ENCODE assay signal across 8 cellular contexts in genomic region chr4:81504685-81505598, GRCh38. TPM values are rescaled to one million over a fixed set of nuclear protein-coding genes. Genes with fewer than 3 reads are reported as not detected.
DNase-seq lines count a peak whose midpoint lies in the region; ATAC-seq lines count a peak whose summit lies in the region.

No MANE protein-coding gene starts in this region.

- DNase-seq in C1 segment of cervical spinal cord (lab: John Stamatoyannopoulos, UW) = peak in 10 of 14 donors; percentile 17 to 44 (median 29)
- DNase-seq in activated naive CD8-positive, alpha-beta T cell treated with anti-CD3 and anti-CD28 coated beads for 36 hours = peak; percentile 55
- DNase-seq in mucosa of gallbladder (ENCODE audit: low spot score) = peak; percentile 70
- DNase-seq in stimulated activated naive CD8-positive, alpha-beta T cell treated with anti-CD3 and anti-CD28 coated beads, Interleukin-15, Interleukin-2, amounts not matched to agents 100 U/mL and 50 U/mL, for 24 hours = peak; percentile 63
- no peak for DNase-seq in cerebellar cortex (ENCODE audit: low spot score)
- DNase-seq in NCI-H69 (lab: John Stamatoyannopoulos, UW) = no peak

- H3K4me1 Mint-ChIP-seq in T-helper 1 cell treated with Interleukin-12 subunit alpha and Interleukin-12 subunit beta and Interleukin-4 antibody, amounts not matched to agents 30 μg/mL and 1 μg/mL, for 36 hours (ENCODE audit: low read depth) = peaks cover 20% of the 10 kb centered on the region
- peaks cover 50% of the 10 kb centered on the region for H3K4me1 Mint-ChIP-seq in activated naive CD8-positive, alpha-beta T cell treated with anti-CD3 and anti-CD28 coated beads for 36 hours

- H3K36me3 Mint-ChIP-seq in T-helper 1 cell treated with Interleukin-12 subunit alpha and Interleukin-12 subunit beta and Interleukin-4 antibody, amounts not matched to agents 30 μg/mL and 1 μg/mL, for 36 hours (ENCODE audit: low read depth) = no peaks in the 10 kb centered on the region
- H3K36me3 Mint-ChIP-seq in activated naive CD8-positive, alpha-beta T cell treated with anti-CD3 and anti-CD28 coated beads for 36 hours = no peaks in the 10 kb centered on the region

- no peaks in the 10 kb centered on the region for H3K9me3 Mint-ChIP-seq in T-helper 1 cell treated with Interleukin-12 subunit alpha and Interleukin-12 subunit beta and Interleukin-4 antibody, amounts not matched to agents 30 μg/mL and 1 μg/mL, for 36 hours
- no peaks in the 10 kb centered on the region for H3K9me3 Mint-ChIP-seq in activated naive CD8-positive, alpha-beta T cell treated with anti-CD3 and anti-CD28 coated beads for 36 hours

- H3K27ac Mint-ChIP-seq in T-helper 1 cell treated with Interleukin-12 subunit alpha and Interleukin-12 subunit beta and Interleukin-4 antibody, amounts not matched to agents 30 μg/mL and 1 μg/mL, for 36 hours = peak overlapping the region; percentile 67
- H3K27ac Mint-ChIP-seq in activated naive CD8-positive, alpha-beta T cell treated with anti-CD3 and anti-CD28 coated beads for 36 hours = peak overlapping the region; percentile 67

- H3K27me3 Mint-ChIP-seq in T-helper 1 cell treated with Interleukin-12 subunit alpha and Interleukin-12 subunit beta and Interleukin-4 antibody, amounts not matched to agents 30 μg/mL and 1 μg/mL, for 36 hours (ENCODE audit: low read depth) = peaks cover 15% of the 10 kb centered on the region
- no peaks in the 10 kb centered on the region for H3K27me3 Mint-ChIP-seq in activated naive CD8-positive, alpha-beta T cell treated with anti-CD3 and anti-CD28 coated beads for 36 hours

- peak; percentile 43 for ATAC-seq in HG02588 (IDR thresholded peaks at IDR 0.05; ENCODE audit: unreplicated experiment)
- ATAC-seq in stimulated activated naive CD8-positive, alpha-beta T cell treated with anti-CD3 and anti-CD28 coated beads, Interleukin-15, Interleukin-2, amounts not matched to agents 100 U/mL and 50 U/mL, for 24 hours = peak; percentile 44

- H3K4me3 Mint-ChIP-seq in T-helper 1 cell treated with Interleukin-12 subunit alpha and Interleukin-12 subunit beta and Interleukin-4 antibody, amounts not matched to agents 30 μg/mL and 1 μg/mL, for 36 hours = peak overlapping the region; percentile 66
- peak overlapping the region; percentile 44 for H3K4me3 Mint-ChIP-seq in activated naive CD8-positive, alpha-beta T cell treated with anti-CD3 and anti-CD28 coated beads for 36 hours

RNA-seq across cellular contexts. Expression of gene RASGEF1B, which starts 33.2 kb away (rescaled TPM):
- total RNA-seq in activated naive CD8-positive, alpha-beta T cell treated with anti-CD3 and anti-CD28 coated beads for 36 hours = 1 to 10 TPM; 6.7 to 6.9 TPM
- 24.7 TPM for total RNA-seq in mucosa of gallbladder

Comparison
In these comparisons a context has a peak if more than half of its experiments do, and no peak if none do; other contexts are left out.
1. DNase-seq: peak in C1 segment of cervical spinal cord (10 of 14), activated naive CD8-positive, alpha-beta T cell treated with anti-CD3 and anti-CD28 coated beads for 36 hours (single experiment), mucosa of gallbladder (single experiment) and stimulated activated naive CD8-positive, alpha-beta T cell treated with anti-CD3 and anti-CD28 coated beads, Interleukin-15, Interleukin-2, amounts not matched to agents 100 U/mL and 50 U/mL, for 24 hours (single experiment); none in cerebellar cortex (single experiment) and NCI-H69 (single experiment).